ENCODE assay signal across 23 cellular contexts in genomic region chr11:69309800-69310280, GRCh38. TPM values are rescaled to one million over a fixed set of nuclear protein-coding genes. Genes with fewer than 3 reads are reported as not detected.
DNase-seq lines count a peak whose midpoint lies in the region; ATAC-seq and TF ChIP-seq lines count a peak whose summit lies in the region.
"Had no signal": no experiment of that assay in that cellular context is flagged by ENCODE, and none has a peak within 500 bp of the region (broad histone marks: within the 10 kb centered on the region; RNA-seq: fewer than 3 reads in every experiment).

No MANE protein-coding gene starts in this region.

- H3K27me3 ChIP-seq in RWPE2 (ENCODE audit: insufficient read depth, poor library complexity, severe bottlenecking) (no peaks in the 10 kb centered on the region), skeletal muscle satellite cell (ENCODE audit: control insufficient read depth, insufficient read depth, low read length) (no peaks in the 10 kb centered on the region), lower lobe of right lung (ENCODE audit: low read depth) (no peaks in the 10 kb centered on the region), Karpas-422 (ENCODE audit: low read length) (no peaks in the 10 kb centered on the region)
- H3K27me3 ChIP-seq: heart left ventricle, spleen had no signal

- peak overlapping the region; percentile 47 for H3K4me3 Mint-ChIP-seq in natural killer cell treated with Interleukin-12 subunit alpha and Interleukin-12 subunit beta and Interleukin-15 and Interleukin-18, amount 100 ng/mL, for 72 hours
- H3K4me3 Mint-ChIP-seq in natural killer cell, result no peak overlapping the region
- H3K4me3 Mint-ChIP-seq: activated naive CD4-positive, alpha-beta T cell treated with anti-CD3 and anti-CD28 coated beads for 36 hours; type B pancreatic cell had no signal

- H3K79me2 ChIP-seq in Karpas-422 (ENCODE audit: low read length), result no peaks in the 10 kb centered on the region

- H3K9me3 ChIP-seq in RWPE2 (ENCODE audit: severe bottlenecking) (no peaks in the 10 kb centered on the region), skeletal muscle satellite cell (replicated peaks; ENCODE audit: low read length) (no peaks in the 10 kb centered on the region), lower lobe of right lung (no peaks in the 10 kb centered on the region), Karpas-422 (ENCODE audit: low read length) (no peaks in the 10 kb centered on the region)
- H3K9me3 ChIP-seq: Caco-2, heart left ventricle, spleen had no signal

- H3K27ac Mint-ChIP-seq in natural killer cell treated with Interleukin-12 subunit alpha and Interleukin-12 subunit beta and Interleukin-15 and Interleukin-18, amount 100 ng/mL, for 72 hours, result peak overlapping the region; percentile 8 to 68
- H3K27ac Mint-ChIP-seq in natural killer cell, result no peak overlapping the region
- H3K27ac Mint-ChIP-seq: activated naive CD4-positive, alpha-beta T cell treated with anti-CD3 and anti-CD28 coated beads for 36 hours; type B pancreatic cell had no signal

- H3K36me3 Mint-ChIP-seq in natural killer cell treated with Interleukin-12 subunit alpha and Interleukin-12 subunit beta and Interleukin-15 and Interleukin-18, amount 100 ng/mL, for 72 hours, result no peaks in the 10 kb centered on the region
- no peaks in the 10 kb centered on the region for H3K36me3 Mint-ChIP-seq in natural killer cell
- H3K36me3 Mint-ChIP-seq: type B pancreatic cell had no signal

- H3K27me3 Mint-ChIP-seq in natural killer cell treated with Interleukin-12 subunit alpha and Interleukin-12 subunit beta and Interleukin-15 and Interleukin-18, amount 100 ng/mL, for 72 hours, result peaks cover 6 to 7% of the 10 kb centered on the region in 2 donors
- H3K27me3 Mint-ChIP-seq in natural killer cell (ENCODE audit: low read depth in 2 of 2), result peaks cover 3 to 24% of the 10 kb centered on the region in 2 donors

- H3K27ac ChIP-seq in RWPE2 (ENCODE audit: poor library complexity, severe bottlenecking) (no peak overlapping the region), lower lobe of right lung (no peak overlapping the region), Karpas-422 (ENCODE audit: low read length) (no peak overlapping the region)
- H3K27ac ChIP-seq: heart left ventricle, spleen had no signal

- H3K4me1 ChIP-seq in RWPE2 (ENCODE audit: insufficient read depth, poor library complexity, severe bottlenecking) (no peaks in the 10 kb centered on the region), skeletal muscle satellite cell (ENCODE audit: control insufficient read depth, insufficient read depth, low read length) (peaks cover 38% of the 10 kb centered on the region), lower lobe of right lung (peaks cover 26% of the 10 kb centered on the region), Karpas-422 (ENCODE audit: low read length) (no peaks in the 10 kb centered on the region)
- H3K4me1 ChIP-seq: Caco-2 had no signal

- H3K36me3 ChIP-seq in RWPE2 (ENCODE audit: low read depth), result no peaks in the 10 kb centered on the region
- no peaks in the 10 kb centered on the region for H3K36me3 ChIP-seq in skeletal muscle satellite cell (ENCODE audit: insufficient read depth, low read length)
- H3K36me3 ChIP-seq in lower lobe of right lung, result no peaks in the 10 kb centered on the region
- H3K36me3 ChIP-seq in Karpas-422 (ENCODE audit: insufficient read depth, low read length), result no peaks in the 10 kb centered on the region
- H3K36me3 ChIP-seq: heart left ventricle, spleen had no signal

- H3K9me2 ChIP-seq in Karpas-422 (replicated peaks; ENCODE audit: insufficient read depth, low read length), result no peaks in the 10 kb centered on the region

- H3K9me3 Mint-ChIP-seq in natural killer cell treated with Interleukin-12 subunit alpha and Interleukin-12 subunit beta and Interleukin-15 and Interleukin-18, amount 100 ng/mL, for 72 hours, result no peaks in the 10 kb centered on the region
- H3K9me3 Mint-ChIP-seq in natural killer cell, result no peaks in the 10 kb centered on the region
- H3K9me3 Mint-ChIP-seq: activated naive CD4-positive, alpha-beta T cell treated with anti-CD3 and anti-CD28 coated beads for 36 hours; type B pancreatic cell had no signal

- peak overlapping the region; percentile 62 for H3K9ac ChIP-seq in skeletal muscle satellite cell (ENCODE audit: low read depth, low read length)
- no peak overlapping the region for H3K9ac ChIP-seq in Karpas-422 (ENCODE audit: low read length)

- H3K4me3 ChIP-seq in RWPE2 (ENCODE audit: severe bottlenecking) (no peak overlapping the region), fibroblast of the aortic adventitia (ENCODE audit: low read depth, low read length) (no peak overlapping the region), skeletal muscle satellite cell (ENCODE audit: low read length) (no peak overlapping the region), lower lobe of right lung (no peak overlapping the region), Karpas-422 (ENCODE audit: low read length) (no peak overlapping the region)
- H3K4me3 ChIP-seq: heart left ventricle, spleen had no signal

- intact Hi-C loops in natural killer cell (cut with micrococcal nuclease), result no loop called here
- intact Hi-C loops in lower lobe of right lung (cut with DNase I), result no loop called here

- no peak overlapping the region for H2AFZ ChIP-seq in Karpas-422 (ENCODE audit: low read length)

- no peaks in the 10 kb centered on the region for H4K20me1 ChIP-seq in Karpas-422 (ENCODE audit: insufficient read depth, low read depth, low read length)

- ATAC-seq in natural killer cell treated with Interleukin-12 subunit alpha and Interleukin-12 subunit beta and Interleukin-15 and Interleukin-18, amount 100 ng/mL, for 72 hours, result no peak
- ATAC-seq in natural killer cell (no peak), RWPE2 (ENCODE audit: low read depth) (no peak), lower lobe of right lung (no peak)
- ATAC-seq: esophagus mucosa, HCT116, heart left ventricle, left lobe of liver had no signal

- no peak for DNase-seq in natural killer cell treated with Interleukin-12 subunit alpha and Interleukin-12 subunit beta and Interleukin-15 and Interleukin-18, amount 100 ng/mL, for 72 hours (ENCODE audit: low spot score)
- DNase-seq in natural killer cell, result no peak
- DNase-seq in RWPE2 (ENCODE audit: low spot score), result peak; percentile 11
- DNase-seq in fibroblast of the aortic adventitia (ENCODE audit: low read depth), result peak; percentile 53
- no peak for DNase-seq in lower lobe of right lung
- DNase-seq in C1 segment of cervical spinal cord (lab: John Stamatoyannopoulos, UW), result no peak
- no peak for DNase-seq in Karpas-422
- DNase-seq: activated naive CD4-positive, alpha-beta T cell treated with anti-CD3 and anti-CD28 coated beads for 36 hours; cerebellar nuclear complex; effector CD8-positive, alpha-beta T cell; heart left ventricle; midbrain; NCI-H1417; NCI-H524 treated with DMSO at 0.1 percent for 48 hours; spleen; stimulated activated CD4-positive, alpha-beta T cell treated with anti-CD3 and anti-CD28 coated beads, Interleukin-4, amount 100 ng/mL, for 4 hours had no signal

- peaks cover 31 to 36% of the 10 kb centered on the region in 2 donors for H3K4me1 Mint-ChIP-seq in natural killer cell treated with Interleukin-12 subunit alpha and Interleukin-12 subunit beta and Interleukin-15 and Interleukin-18, amount 100 ng/mL, for 72 hours (ENCODE audit: low read depth in 2 of 2)
- H3K4me1 Mint-ChIP-seq in natural killer cell, result peaks cover 29 to 32% of the 10 kb centered on the region in 2 donors

- H3K4me2 ChIP-seq in skeletal muscle satellite cell (ENCODE audit: low read length) (no peak overlapping the region), Karpas-422 (ENCODE audit: low read depth, low read length, poor library complexity, severe bottlenecking) (no peak overlapping the region)

- no peak for TF ChIP-seq CTCF in natural killer cell (IDR thresholded peaks at IDR 0.05)
- TF ChIP-seq CTCF in RWPE2 (IDR thresholded peaks at IDR 0.05; ENCODE audit: poor library complexity, severe bottlenecking), result no peak
- no peak for TF ChIP-seq CTCF in fibroblast of the aortic adventitia (IDR thresholded peaks at IDR 0.05; ENCODE audit: insufficient read depth, low read length)
- no peak for TF ChIP-seq CTCF in lower lobe of right lung (IDR thresholded peaks at IDR 0.05)

RNA-seq across cellular contexts. Expression of gene MYEOV, which starts 15.9 kb away (rescaled TPM):
- total RNA-seq in natural killer cell treated with Interleukin-12 subunit alpha and Interleukin-12 subunit beta and Interleukin-15 and Interleukin-18, amount 100 ng/mL, for 72 hours, result not detected
- total RNA-seq in natural killer cell (1 to 10 TPM in 2 of 3 donors, not detected in 1; 1.1 to 1.2 TPM), fibroblast of the aortic adventitia (ENCODE audit: low replicate concordance) (7.0 TPM in 1 of 2 replicates, not detected in the other), lower lobe of right lung (1.2 TPM)
- 6.8 and 28.4 TPM in 2 replicates for total RNA-seq in skeletal muscle satellite cell (2012; rRNA removed)
- 0.22 and 0.25 TPM in 2 replicates for total RNA-seq in Karpas-422 (2014; rRNA removed; shearing (Covaris generic); ENCODE audit: low replicate concordance)
- total RNA-seq: astrocyte had no signal

Comparison
In these comparisons a context has a peak if more than half of its experiments do, and no peak if none do; other contexts are left out.
1. H3K27ac Mint-ChIP-seq: peak in natural killer cell treated with Interleukin-12 subunit alpha and Interleukin-12 subunit beta and Interleukin-15 and Interleukin-18, amount 100 ng/mL, for 72 hours (2 of 2); none in natural killer cell (0 of 2).
2. DNase-seq: peak in RWPE2 (single experiment) and fibroblast of the aortic adventitia (single experiment); none in natural killer cell treated with Interleukin-12 subunit alpha and Interleukin-12 subunit beta and Interleukin-15 and Interleukin-18, amount 100 ng/mL, for 72 hours (single experiment), natural killer cell (single experiment), lower lobe of right lung (single experiment), C1 segment of cervical spinal cord (0 of 14) and Karpas-422 (single experiment).